Comparison of ENCODE assay signal across 14 cellular contexts in the genomic region with DNA sequence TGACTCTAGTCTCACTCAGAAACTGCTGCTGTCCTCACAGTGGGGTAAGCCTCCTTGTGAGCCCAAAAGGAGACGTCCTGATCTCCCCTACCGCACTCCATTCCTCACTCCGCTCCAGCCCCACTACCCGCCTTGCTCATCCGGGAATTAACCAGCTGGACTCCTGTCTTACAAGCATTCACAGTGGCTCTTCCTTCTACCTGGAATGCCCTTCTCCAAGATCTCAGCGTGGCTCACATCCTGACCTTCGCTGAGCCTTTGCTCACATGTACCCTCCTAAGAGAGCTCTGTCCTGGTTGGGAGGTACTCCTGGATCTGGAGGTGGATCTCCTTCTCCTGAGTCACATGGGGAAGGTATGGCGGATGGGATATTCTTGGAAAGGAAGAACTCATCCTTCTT. TPM values are rescaled to one million over a fixed set of nuclear protein-coding genes. Genes with fewer than 3 reads are reported as not detected.
DNase-seq lines count a peak whose midpoint lies in the region; ATAC-seq and TF ChIP-seq lines count a peak whose summit lies in the region.
"Had no signal": no experiment of that assay in that cellular context is flagged by ENCODE, and none has a peak within 500 bp of the region (broad histone marks: within the 10 kb centered on the region; RNA-seq: fewer than 3 reads in every experiment).

No MANE protein-coding gene starts in this region.

- DNase-seq in right atrium auricular region (ENCODE audit: low spot score) (peak; percentile 50), heart left ventricle (no peak), T-helper 17 cell (no peak), neural crest cell (ENCODE audit: low read depth, low spot score) (no peak), NCI-H2107 (lab: John Stamatoyannopoulos, UW) (no peak)
- no peak for DNase-seq in central memory CD4-positive, alpha-beta T cell
- DNase-seq: BE2C; C1 segment of cervical spinal cord; CD4-positive, alpha-beta memory T cell; DMS79 treated with DMSO at 0.1 percent for 48 hours; GF-D8 had no signal

- H3K9me3 ChIP-seq in right atrium auricular region: no peaks in the 10 kb centered on the region
- no peaks in the 10 kb centered on the region for H3K9me3 ChIP-seq in heart left ventricle
- no peaks in the 10 kb centered on the region for H3K9me3 ChIP-seq in T-helper 17 cell (ENCODE audit: control insufficient read depth, low read length, poor library complexity, severe bottlenecking)
- H3K9me3 ChIP-seq: BE2C, HAP-1 had no signal

- no peak overlapping the region for H3K4me3 ChIP-seq in right atrium auricular region
- H3K4me3 ChIP-seq in heart left ventricle: no peak overlapping the region
- H3K4me3 ChIP-seq: HAP-1 had no signal

- WGBS in heart left ventricle, 4 donors: 74 to 98% (median 92%) methylated on average over 8 of the region's 8 CpGs

- H3K27me3 ChIP-seq in right atrium auricular region (no peaks in the 10 kb centered on the region), heart left ventricle (no peaks in the 10 kb centered on the region)
- H3K27me3 ChIP-seq: BE2C had no signal

- no peaks in the 10 kb centered on the region for H3K9me3 Mint-ChIP-seq in neural crest cell

- H3K36me3 Mint-ChIP-seq in T-helper 17 cell (ENCODE audit: low read depth) (no peaks in the 10 kb centered on the region), neural crest cell (ENCODE audit: low read depth) (no peaks in the 10 kb centered on the region)
- H3K36me3 Mint-ChIP-seq: CD4-positive, alpha-beta memory T cell had no signal

- no peak for TF ChIP-seq POLR2A in heart left ventricle (IDR thresholded peaks at IDR 0.05)

- ATAC-seq in heart left ventricle (no peak), T-helper 17 cell (no peak), GM18868 (IDR thresholded peaks at IDR 0.05; ENCODE audit: unreplicated experiment) (no peak)
- ATAC-seq: HepG2 had no signal

- H3K4me1 ChIP-seq in right atrium auricular region (peaks cover 7 to 32% of the 10 kb centered on the region in 2 donors), heart left ventricle (peaks cover 13 to 28% (median 21%) of the 10 kb centered on the region in 12 donors)

- H3K4me1 Mint-ChIP-seq in T-helper 17 cell (peaks cover 33% of the 10 kb centered on the region), neural crest cell (peaks cover 25% of the 10 kb centered on the region)

- intact Hi-C loops in heart left ventricle (cut with DNase I): loop anchor here in 1 of 10 donors (5.0 kb wide), 1 partner anchor 52 kb away; no protein-coding TSS in a partner anchor

- TF ChIP-seq CTCF in right atrium auricular region (IDR thresholded peaks at IDR 0.05) (no peak), heart left ventricle (IDR thresholded peaks at IDR 0.05) (no peak), neural crest cell (conservative IDR thresholded peaks at IDR 0.05) (no peak)

- H3K4me3 Mint-ChIP-seq in T-helper 17 cell (no peak overlapping the region), neural crest cell (peak overlapping the region; percentile 35)

- H3K27ac Mint-ChIP-seq in T-helper 17 cell (peak overlapping the region; percentile 49), neural crest cell (ENCODE audit: unreplicated experiment) (no peak overlapping the region)

- H3K27me3 Mint-ChIP-seq in T-helper 17 cell: no peaks in the 10 kb centered on the region
- peaks cover 19% of the 10 kb centered on the region for H3K27me3 Mint-ChIP-seq in neural crest cell (ENCODE audit: low read depth)
- H3K27me3 Mint-ChIP-seq: CD4-positive, alpha-beta memory T cell had no signal

- H3K27ac ChIP-seq in right atrium auricular region (no peak overlapping the region), heart left ventricle (no peak overlapping the region)

- H3K36me3 ChIP-seq in right atrium auricular region (no peaks in the 10 kb centered on the region), heart left ventricle (no peaks in the 10 kb centered on the region)
- H3K36me3 ChIP-seq: BE2C, HAP-1 had no signal

RNA-seq across cellular contexts. Expression of a gene that starts 10.7 kb away (rescaled TPM):
- total RNA-seq in right atrium auricular region: 10 to 100 TPM; 74.1 to 76.7 TPM
- 10 to 100 TPM; 28.7 to 74.8 (median 46.0) TPM for total RNA-seq in heart left ventricle
- 10 to 100 TPM; 25.8 to 53.6 TPM for polyA plus RNA-seq in heart left ventricle
- 10 to 100 TPM; 78.0 to 82.7 TPM for total RNA-seq in T-helper 17 cell
- 0.19 and 0.20 TPM in 2 replicates for total RNA-seq in neural crest cell

Comparison
In these comparisons a context has a peak if more than half of its experiments do, and no peak if none do; other contexts are left out.
1. RNA of a gene that starts 10.7 kb away (total RNA-seq): 78.0 to 82.7 TPM in T-helper 17 cell, 74.1 to 76.7 TPM in right atrium auricular region and 28.7 to 74.8 TPM in heart left ventricle; 0.19 to 0.20 TPM in neural crest cell; every median in the first group is over 10 times any median in the second.